Comparison of ENCODE assay signal across 1 cellular context in genomic region chr2:11465485-11466306, GRCh38.
TF ChIP-seq lines count a peak whose summit lies in the region.

Gene E2F6 (minus strand): TSS chr2:11466161. CDS start chr2:11465879, 282 bp downstream.

TF ChIP-seq in HepG2, 621 proteins besides CTCF, POLR2A, EP300 and RAD21 (continued from another document and continues in another):
- TF ChIP-seq ZNF276 (CRISPR knock-in tag; IDR thresholded peaks at IDR 0.05; ENCODE audit: low read depth) = peak; percentile 97
- TF ChIP-seq ETS1 (CRISPR knock-in tag; IDR thresholded peaks at IDR 0.05) = peak; percentile 94
- TF ChIP-seq CENPBD1 (CRISPR knock-in tag; IDR thresholded peaks at IDR 0.05; ENCODE audit: borderline replicate concordance, low read depth) = peak; percentile 94; the same call in 1 of the 2 replicates
- peak; percentile 97 for TF ChIP-seq E2F1 (CRISPR knock-in tag; IDR thresholded peaks at IDR 0.05)
- TF ChIP-seq ZFP90 (CRISPR knock-in tag; IDR thresholded peaks at IDR 0.05; ENCODE audit: borderline replicate concordance) = peak; percentile 99
- TF ChIP-seq SETDB1 (CRISPR knock-in tag; IDR thresholded peaks at IDR 0.05; ENCODE audit: borderline replicate concordance) = peak; percentile 21; the same call in 1 of the 2 replicates
- 0 out of 4 replicates have a peak, but pooled peaks of 1 of the 2 experiments have one; percentile 16 for TF ChIP-seq NR2F1 (CRISPR knock-in tag; IDR thresholded peaks at IDR 0.05)
- peak; percentile 33; the same call in 1 of the 2 replicates for TF ChIP-seq RBAK (CRISPR knock-in tag; IDR thresholded peaks at IDR 0.05)
- no peak for TF ChIP-seq JARID2 (CRISPR knock-in tag; IDR thresholded peaks at IDR 0.05; ENCODE audit: insufficient replicate concordance)
- peak; percentile 80 for TF ChIP-seq AHDC1 (CRISPR knock-in tag; IDR thresholded peaks at IDR 0.05; ENCODE audit: borderline replicate concordance)
- peak; percentile 97 for TF ChIP-seq MXD4 (CRISPR knock-in tag; IDR thresholded peaks at IDR 0.05)
- no peak for TF ChIP-seq POLR2AphosphoS2 (IDR thresholded peaks at IDR 0.05; ENCODE audit: low read depth, low read length)
- no peak for TF ChIP-seq FOXA1 (IDR thresholded peaks at IDR 0.05)
- peak; percentile 24; the same call in 1 of the 2 replicates for TF ChIP-seq FOXA1 (CRISPR knock-in tag; IDR thresholded peaks at IDR 0.05)
- peak; percentile 74 for TF ChIP-seq MIER2 (CRISPR knock-in tag; IDR thresholded peaks at IDR 0.05)
- TF ChIP-seq MTERF4 (CRISPR knock-in tag; IDR thresholded peaks at IDR 0.05) = peak; percentile 99
- TF ChIP-seq ZNF879 (CRISPR knock-in tag; IDR thresholded peaks at IDR 0.05) = peak; percentile 99
- peak; percentile 96 for TF ChIP-seq KMT2B (CRISPR knock-in tag; IDR thresholded peaks at IDR 0.05)
- TF ChIP-seq ZNF430 (CRISPR knock-in tag; IDR thresholded peaks at IDR 0.05) = peak; percentile 100
- TF ChIP-seq RFX1 (IDR thresholded peaks at IDR 0.05) = no peak
- peak; percentile 52 for TF ChIP-seq ZEB1 (IDR thresholded peaks at IDR 0.05; ENCODE audit: insufficient replicate concordance, low read depth)
- TF ChIP-seq KDM5A (IDR thresholded peaks at IDR 0.05; ENCODE audit: borderline replicate concordance, low read length) = no peak; the same call in 1 of the 2 replicates
- TF ChIP-seq ZNF274 (CRISPR knock-in tag; IDR thresholded peaks at IDR 0.05) = peak; percentile 100
- TF ChIP-seq GATAD1 (CRISPR knock-in tag; IDR thresholded peaks at IDR 0.05) = peak; percentile 86
- TF ChIP-seq ZNF781 (CRISPR knock-in tag; IDR thresholded peaks at IDR 0.05; ENCODE audit: borderline replicate concordance, not compliant biosample characterization) = peak; percentile 100
- TF ChIP-seq LRRFIP1 (CRISPR knock-in tag; conservative IDR thresholded peaks at IDR 0.05) = peak; percentile 45; the same call in 1 of the 2 replicates
- TF ChIP-seq ARNT (IDR thresholded peaks at IDR 0.05) = no peak
- TF ChIP-seq NRL (CRISPR knock-in tag; IDR thresholded peaks at IDR 0.05; ENCODE audit: borderline replicate concordance) = peak; percentile 100
- TF ChIP-seq ZNF501 (CRISPR knock-in tag; IDR thresholded peaks at IDR 0.05) = peak; percentile 98
- peak; percentile 98 for TF ChIP-seq ZMYM2 (CRISPR knock-in tag; IDR thresholded peaks at IDR 0.05)
- TF ChIP-seq ZSCAN31 (CRISPR knock-in tag; IDR thresholded peaks at IDR 0.05; ENCODE audit: low read depth) = peak; percentile 100
- TF ChIP-seq CREBL2 (CRISPR knock-in tag; IDR thresholded peaks at IDR 0.05; ENCODE audit: borderline replicate concordance) = peak; percentile 99
- TF ChIP-seq FOXP4 (CRISPR knock-in tag; IDR thresholded peaks at IDR 0.05) = peak; percentile 81
- TF ChIP-seq YEATS4 (CRISPR knock-in tag; IDR thresholded peaks at IDR 0.05; ENCODE audit: borderline replicate concordance) = peak; percentile 89
- peak; percentile 40; the same call in 1 of the 2 replicates for TF ChIP-seq ZNF652 (CRISPR knock-in tag; IDR thresholded peaks at IDR 0.05; ENCODE audit: borderline replicate concordance, low read depth)
- peak; percentile 100 for TF ChIP-seq SALL2 (CRISPR knock-in tag; IDR thresholded peaks at IDR 0.05)
- no peak for TF ChIP-seq SUZ12 (IDR thresholded peaks at IDR 0.05; ENCODE audit: low read depth, low read length)
- TF ChIP-seq SMC3 (IDR thresholded peaks at IDR 0.05; ENCODE audit: low read length) = peak; percentile 49
- TF ChIP-seq MEIS2 (CRISPR knock-in tag; IDR thresholded peaks at IDR 0.05) = peak; percentile 79
- TF ChIP-seq ZNF275 (CRISPR knock-in tag; IDR thresholded peaks at IDR 0.05; ENCODE audit: borderline replicate concordance) = peak; percentile 100
- no peak for TF ChIP-seq SRSF1 (optimal IDR thresholded peaks at IDR 0.05; ENCODE audit: low read depth, low read length)
- peak; percentile 80 for TF ChIP-seq HNRNPLL (IDR thresholded peaks at IDR 0.05; ENCODE audit: low read depth, low read length, poor library complexity, severe bottlenecking)
- peak; percentile 96; the same call in 1 of the 2 replicates for TF ChIP-seq SPEN (CRISPR knock-in tag; IDR thresholded peaks at IDR 0.05; ENCODE audit: low read depth)
- TF ChIP-seq ZNF883 (CRISPR knock-in tag; IDR thresholded peaks at IDR 0.05; ENCODE audit: not compliant biosample characterization) = peak; percentile 100
- TF ChIP-seq SMARCC2 (IDR thresholded peaks at IDR 0.05) = no peak
- TF ChIP-seq FOXK2 (IDR thresholded peaks at IDR 0.05) = no peak
- peak; percentile 99 for TF ChIP-seq ZNF431 (CRISPR knock-in tag; IDR thresholded peaks at IDR 0.05; ENCODE audit: borderline replicate concordance, low read depth)
- peak; percentile 100 for TF ChIP-seq ZNF44 (CRISPR knock-in tag; IDR thresholded peaks at IDR 0.05)
- TF ChIP-seq RBM39 (IDR thresholded peaks at IDR 0.05; ENCODE audit: low read depth, low read length, poor library complexity, severe bottlenecking) = peak; percentile 99
- peak; percentile 96 for TF ChIP-seq DMAP1 (CRISPR knock-in tag; IDR thresholded peaks at IDR 0.05)
